8 cellular contexts compared by ENCODE assay signal in genomic region chr2:186485576-186485870, GRCh38. TPM values are rescaled to one million over a fixed set of nuclear protein-coding genes. Genes with fewer than 3 reads are reported as not detected.
DNase-seq lines count a peak whose midpoint lies in the region; ATAC-seq and TF ChIP-seq lines count a peak whose summit lies in the region.

No MANE protein-coding gene starts in this region.

- H3K4me3 ChIP-seq in iPS-20b (ENCODE audit: low read length) (peak overlapping the region; percentile 99), thoracic aorta (peak overlapping the region; percentile 97)

- peak overlapping the region; percentile 97 for H3K9ac ChIP-seq in iPS-20b (ENCODE audit: low read depth, low read length)

- peaks cover 44% of the 10 kb centered on the region for H3K4me1 Mint-ChIP-seq in activated CD4-positive, alpha-beta T cell treated with anti-CD3 and anti-CD28 coated beads, Interleukin-2, amount 10 ng/mL, durations not matched to agents 24 days and 14 days
- H3K4me1 Mint-ChIP-seq in activated CD8-positive, alpha-beta T cell treated with anti-CD3 and anti-CD28 coated beads, Interleukin-2, amount 10 ng/mL, durations not matched to agents 7 days and 5 days (ENCODE audit: low read depth): peaks cover 49% of the 10 kb centered on the region

- no peak for TF ChIP-seq CTCF in thoracic aorta (IDR thresholded peaks at IDR 0.05)

- CTCF ChIA-PET in activated CD8-positive, alpha-beta T cell treated with anti-CD3 and anti-CD28 coated beads, Interleukin-2, amount 10 ng/mL, durations not matched to agents 7 days and 5 days (lab: Charles Lee): interaction anchor here (0.7 to 1.5 kb wide), 4 partner anchors 11 to 157 kb away, joined by 3 to 7 read pairs (median 4); no protein-coding TSS in a partner anchor

- peaks cover 14% of the 10 kb centered on the region for H3K36me3 Mint-ChIP-seq in activated CD4-positive, alpha-beta T cell treated with anti-CD3 and anti-CD28 coated beads, Interleukin-2, amount 10 ng/mL, durations not matched to agents 24 days and 14 days (ENCODE audit: low read depth)
- H3K36me3 Mint-ChIP-seq in activated CD8-positive, alpha-beta T cell treated with anti-CD3 and anti-CD28 coated beads, Interleukin-2, amount 10 ng/mL, durations not matched to agents 7 days and 5 days (ENCODE audit: low read depth): peaks cover 18% of the 10 kb centered on the region

- no peaks in the 10 kb centered on the region for H3K27me3 Mint-ChIP-seq in activated CD4-positive, alpha-beta T cell treated with anti-CD3 and anti-CD28 coated beads, Interleukin-2, amount 10 ng/mL, durations not matched to agents 24 days and 14 days
- no peaks in the 10 kb centered on the region for H3K27me3 Mint-ChIP-seq in activated CD8-positive, alpha-beta T cell treated with anti-CD3 and anti-CD28 coated beads, Interleukin-2, amount 10 ng/mL, durations not matched to agents 7 days and 5 days (ENCODE audit: low read depth)

- no peak for DNase-seq in activated CD4-positive, alpha-beta T cell treated with anti-CD3 and anti-CD28 coated beads, Interleukin-2, amount 10 ng/mL, durations not matched to agents 24 days and 14 days
- DNase-seq in activated CD4-positive, alpha-beta T cell treated with anti-CD3 and anti-CD28 coated beads, Interleukin-2, amount 50 U/mL, for 1 hour: no peak
- DNase-seq in activated CD8-positive, alpha-beta T cell treated with anti-CD3 and anti-CD28 coated beads, Interleukin-2, amount 10 ng/mL, durations not matched to agents 7 days and 5 days: no peak
- no peak for DNase-seq in thoracic aorta (ENCODE audit: low spot score)
- DNase-seq in SW480 (ENCODE audit: low spot score): no peak
- no peak for DNase-seq in stimulated activated CD4-positive, alpha-beta T cell treated with anti-CD3 and anti-CD28 coated beads, Interleukin-2, amount 100 ng/mL, for 24 hours

- H3K27ac Mint-ChIP-seq in activated CD4-positive, alpha-beta T cell treated with anti-CD3 and anti-CD28 coated beads, Interleukin-2, amount 10 ng/mL, durations not matched to agents 24 days and 14 days: peak overlapping the region; percentile 99
- H3K27ac Mint-ChIP-seq in activated CD8-positive, alpha-beta T cell treated with anti-CD3 and anti-CD28 coated beads, Interleukin-2, amount 10 ng/mL, durations not matched to agents 7 days and 5 days: peak overlapping the region; percentile 96

- H3K27ac ChIP-seq in iPS-20b (ENCODE audit: low read length): peak overlapping the region; percentile 81
- H3K27ac ChIP-seq in thoracic aorta: peak overlapping the region; percentile 86 to 90

- H3K4me1 ChIP-seq in iPS-20b (ENCODE audit: insufficient read depth, low read length) (peaks cover 6% of the 10 kb centered on the region; the same call in 1 of the 2 replicates), thoracic aorta (ENCODE audit: control insufficient read depth in 1 of 2, low read depth in 2 of 2) (peaks cover 26 to 45% of the 10 kb centered on the region in 2 donors)

- ATAC-seq in activated CD8-positive, alpha-beta T cell treated with anti-CD3 and anti-CD28 coated beads, Interleukin-2, amount 10 ng/mL, durations not matched to agents 7 days and 5 days: no peak
- ATAC-seq in thoracic aorta (ENCODE audit: insufficient number of reproducible peaks, low FRiP score, low read depth) (peak; percentile 70), GM18861 (IDR thresholded peaks at IDR 0.05; ENCODE audit: unreplicated experiment) (no peak)

- intact Hi-C loops in activated CD4-positive, alpha-beta T cell treated with anti-CD3 and anti-CD28 coated beads, Interleukin-2, amount 10 ng/mL, durations not matched to agents 24 days and 14 days (cut with micrococcal nuclease): no loop called here

- peak overlapping the region; percentile 95 for H3K4me3 Mint-ChIP-seq in activated CD4-positive, alpha-beta T cell treated with anti-CD3 and anti-CD28 coated beads, Interleukin-2, amount 10 ng/mL, durations not matched to agents 24 days and 14 days
- H3K4me3 Mint-ChIP-seq in activated CD8-positive, alpha-beta T cell treated with anti-CD3 and anti-CD28 coated beads, Interleukin-2, amount 10 ng/mL, durations not matched to agents 7 days and 5 days: peak overlapping the region; percentile 98

- POLR2A ChIA-PET in activated CD8-positive, alpha-beta T cell treated with anti-CD3 and anti-CD28 coated beads, Interleukin-2, amount 10 ng/mL, durations not matched to agents 7 days and 5 days (lab: Charles Lee): interaction anchor here (0.8 to 2.1 kb wide), 6 partner anchors 13 to 178 kb away, joined by 3 to 13 read pairs (median 3); partner anchors contain the start of gene ITGAV

- no peaks in the 10 kb centered on the region for H3K27me3 ChIP-seq in iPS-20b (ENCODE audit: insufficient read depth, low read length)
- no peaks in the 10 kb centered on the region for H3K27me3 ChIP-seq in thoracic aorta (replicated peaks; ENCODE audit: insufficient read depth)

- peaks cover 6% of the 10 kb centered on the region for H3K9me3 Mint-ChIP-seq in activated CD4-positive, alpha-beta T cell treated with anti-CD3 and anti-CD28 coated beads, Interleukin-2, amount 10 ng/mL, durations not matched to agents 24 days and 14 days
- H3K9me3 Mint-ChIP-seq in activated CD8-positive, alpha-beta T cell treated with anti-CD3 and anti-CD28 coated beads, Interleukin-2, amount 10 ng/mL, durations not matched to agents 7 days and 5 days (ENCODE audit: insufficient read depth): no peaks in the 10 kb centered on the region

- no peaks in the 10 kb centered on the region for H3K36me3 ChIP-seq in iPS-20b (ENCODE audit: insufficient read depth, low read depth, low read length)
- H3K36me3 ChIP-seq in thoracic aorta: no peaks in the 10 kb centered on the region

- H3K9me3 ChIP-seq in iPS-20b (ENCODE audit: insufficient read depth, low read depth, low read length) (no peaks in the 10 kb centered on the region), thoracic aorta (no peaks in the 10 kb centered on the region)

RNA-seq across cellular contexts. Expression of gene ZC3H15, which starts 0.5 kb away (rescaled TPM):
- total RNA-seq in activated CD4-positive, alpha-beta T cell treated with anti-CD3 and anti-CD28 coated beads, Interleukin-2, amount 10 ng/mL, durations not matched to agents 24 days and 14 days: 103 and 106 TPM in 2 replicates
- 10 to 100 TPM; 68.1 to 73.7 TPM for total RNA-seq in activated CD8-positive, alpha-beta T cell treated with anti-CD3 and anti-CD28 coated beads, Interleukin-2, amount 10 ng/mL, durations not matched to agents 7 days and 5 days
- 10 to 100 TPM; 39.9 to 70.2 TPM for total RNA-seq in thoracic aorta
